32 cellular contexts compared by ENCODE assay signal in genomic region chr5:116159006-116159405, GRCh38.
"Had no signal": no experiment of that assay in that cellular context is flagged by ENCODE, and none has a peak within 500 bp of the region (broad histone marks: within the 10 kb centered on the region; RNA-seq: fewer than 3 reads in every experiment).

No MANE protein-coding gene starts in this region.

- H3K27me3 Mint-ChIP-seq: activated B cell treated with CpG ODN at 0.5 μM for 24 hours; activated CD8-positive, alpha-beta T cell treated with anti-CD3 and anti-CD28 coated beads for 36 hours; activated naive CD8-positive, alpha-beta T cell; activated T-helper 17 cell treated with anti-CD3 and anti-CD28 coated beads, Interleukin-2, amount 50 U/mL, for 72 hours; central memory CD8-positive, alpha-beta T cell; dendritic cell treated with granulocyte-macrophage colony-stimulating factor and Interleukin-4, amounts not matched to agents 40 ng/mL and 50 ng/mL, for 4 days; effector memory CD8-positive, alpha-beta T cell had no signal

- DNase-seq: activated B cell treated with CpG ODN at 0.5 μM for 24 hours; activated CD4-positive, alpha-beta T cell treated with anti-CD3 and anti-CD28 coated beads for 48 hours; activated CD4-positive, alpha-beta T cell treated with anti-CD3 and anti-CD28 coated beads, Interleukin-2, amount 50 U/mL, for 1 hour; activated CD4-positive, alpha-beta T cell treated with anti-CD3 and anti-CD28 coated beads, Interleukin-2, amount 50 U/mL, for 48 hours; activated CD8-positive, alpha-beta memory T cell treated with anti-CD3 and anti-CD28 coated beads for 24 hours; activated CD8-positive, alpha-beta T cell treated with anti-CD3 and anti-CD28 coated beads for 36 hours; activated effector memory CD4-positive, alpha-beta T cell treated with Interleukin-2 at 50 U/mL for 16 hours; activated gamma-delta T cell treated with Interleukin-2 at 50 U/mL for 16 hours; activated naive CD4-positive, alpha-beta T cell treated with anti-CD3 and anti-CD28 coated beads, Interleukin-2, amount 50 U/mL, for 16 hours; activated naive CD4-positive, alpha-beta T cell treated with Interleukin-2 at 50 U/mL for 16 hours; activated T-cell treated with anti-CD3 and anti-CD28 coated beads, Interleukin-2, amount 50 U/mL, for 4 hours; amniotic stem cell; anterior cingulate cortex; brain microvascular endothelial cell; dorsolateral prefrontal cortex; effector memory CD8-positive, alpha-beta T cell; esophagus squamous epithelium; foreskin melanocyte; head of caudate nucleus; T-helper 2 cell had no signal

- H3K9me3 ChIP-seq: esophagus squamous epithelium had no signal

- ATAC-seq: activated CD4-positive, CD25-positive, alpha-beta regulatory T cell treated with anti-CD3 and anti-CD28 coated beads, Interleukin-2, amount 50 U/mL, for 24 hours; activated CD8-positive, alpha-beta T cell treated with anti-CD3 and anti-CD28 coated beads for 36 hours; activated T-cell treated with anti-CD3 and anti-CD28 coated beads, Interleukin-2, amount 50 U/mL, for 4 hours; activated T-helper 17 cell treated with anti-CD3 and anti-CD28 coated beads, Interleukin-2, amount 50 U/mL, for 72 hours; effector memory CD8-positive, alpha-beta T cell had no signal

- H3K9me3 Mint-ChIP-seq: activated B cell treated with CpG ODN at 0.5 μM for 24 hours; activated CD8-positive, alpha-beta T cell treated with anti-CD3 and anti-CD28 coated beads for 36 hours; activated T-cell treated with anti-CD3 and anti-CD28 coated beads, Interleukin-2, amount 50 U/mL, for 4 hours; activated T-helper 17 cell treated with anti-CD3 and anti-CD28 coated beads, Interleukin-2, amount 50 U/mL, for 72 hours; central memory CD8-positive, alpha-beta T cell; dendritic cell treated with granulocyte-macrophage colony-stimulating factor and Interleukin-4, amounts not matched to agents 40 ng/mL and 50 ng/mL, for 4 days; effector memory CD8-positive, alpha-beta T cell had no signal

- H3K4me3 ChIP-seq: coronary artery, dorsolateral prefrontal cortex, esophagus squamous epithelium had no signal

- H3K27ac Mint-ChIP-seq: activated B cell treated with CpG ODN at 0.5 μM for 24 hours; activated CD8-positive, alpha-beta T cell treated with anti-CD3 and anti-CD28 coated beads for 36 hours; activated naive CD8-positive, alpha-beta T cell; activated T-helper 17 cell treated with anti-CD3 and anti-CD28 coated beads, Interleukin-2, amount 50 U/mL, for 72 hours; dendritic cell treated with granulocyte-macrophage colony-stimulating factor and Interleukin-4, amounts not matched to agents 40 ng/mL and 50 ng/mL, for 4 days had no signal

- H3K4me1 ChIP-seq: esophagus squamous epithelium had no signal

- H3K27me3 ChIP-seq: brain microvascular endothelial cell, dorsolateral prefrontal cortex, esophagus squamous epithelium had no signal

- H3K27ac ChIP-seq: brain microvascular endothelial cell, coronary artery, dorsolateral prefrontal cortex, epithelial cell of prostate, esophagus squamous epithelium, VCaP had no signal

- H3K4me1 Mint-ChIP-seq: activated T-helper 17 cell treated with anti-CD3 and anti-CD28 coated beads, Interleukin-2, amount 50 U/mL, for 72 hours had no signal

- FAIRE-seq: astrocyte, bronchial epithelial cell, endothelial cell of umbilical vein, TTC549 had no signal

- H3K4me3 Mint-ChIP-seq: activated B cell treated with CpG ODN at 0.5 μM for 24 hours; activated CD8-positive, alpha-beta T cell treated with anti-CD3 and anti-CD28 coated beads for 36 hours; activated naive CD8-positive, alpha-beta T cell; activated T-cell treated with anti-CD3 and anti-CD28 coated beads, Interleukin-2, amount 50 U/mL, for 4 hours; activated T-helper 17 cell treated with anti-CD3 and anti-CD28 coated beads, Interleukin-2, amount 50 U/mL, for 72 hours; central memory CD8-positive, alpha-beta T cell; dendritic cell treated with granulocyte-macrophage colony-stimulating factor and Interleukin-4, amounts not matched to agents 40 ng/mL and 50 ng/mL, for 4 days; effector memory CD8-positive, alpha-beta T cell had no signal

- H3K36me3 ChIP-seq: brain microvascular endothelial cell, esophagus squamous epithelium had no signal
